ENCODE assay signal across 1 cellular context in genomic region chr12:58087428-58088117, GRCh38.
TF ChIP-seq lines count a peak whose summit lies in the region.

No MANE protein-coding gene starts in this region.

TF ChIP-seq in H1, 55 proteins besides CTCF, POLR2A, EP300 and RAD21:
- TF ChIP-seq E2F6 (IDR thresholded peaks at IDR 0.05) (peak; percentile 58; the same call in 1 of the 2 replicates), PHF8 (conservative IDR thresholded peaks at IDR 0.05; ENCODE audit: low read depth, low read length) (no peak), GABPA (IDR thresholded peaks at IDR 0.05; ENCODE audit: borderline replicate concordance, insufficient read depth, low read length) (no peak), USF2 (IDR thresholded peaks at IDR 0.05; ENCODE audit: low read length) (peak; percentile 22; the same call in 1 of the 2 replicates), MAX (IDR thresholded peaks at IDR 0.05) (peak; percentile 29; the same call in 1 of the 2 replicates)
TF ChIP-seq in H1: peak in this region for 3.
